In the genomic region with DNA sequence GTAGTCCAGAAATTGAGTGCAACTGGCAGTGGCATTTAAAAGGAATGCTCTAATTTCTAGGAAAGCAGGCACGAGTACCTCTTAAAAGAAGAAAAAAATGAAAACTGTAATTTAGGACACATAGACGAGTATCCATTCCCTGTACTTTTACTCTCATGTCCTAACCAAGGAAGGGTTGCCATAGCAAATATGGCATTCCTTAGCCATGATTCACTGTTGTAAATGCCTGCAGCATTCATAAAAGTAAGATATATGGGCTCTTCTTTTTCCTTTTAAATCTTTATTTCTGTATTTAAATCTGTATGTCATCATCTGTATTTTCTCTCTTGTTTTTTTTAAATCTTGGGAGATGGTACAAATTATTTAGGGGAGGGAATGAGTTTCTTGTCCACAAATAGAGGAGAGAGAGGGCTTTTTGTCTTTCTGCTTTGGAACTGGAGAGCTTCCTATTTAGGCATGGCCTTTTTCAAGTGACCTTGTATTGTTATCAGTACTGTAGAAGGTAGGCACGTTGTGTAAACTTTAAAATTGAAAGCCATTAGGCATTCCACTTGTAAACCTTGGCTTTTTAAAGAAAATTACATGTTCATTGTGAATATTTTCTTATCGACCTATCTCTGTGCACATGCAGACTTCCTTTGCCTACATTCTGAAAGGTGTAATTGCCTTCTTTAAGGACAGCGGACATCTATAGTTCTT, we compare ENCODE assay signal across 1 cellular context.
TF ChIP-seq lines count a peak whose summit lies in the region.

No MANE protein-coding gene starts in this region.

TF ChIP-seq in HepG2, 621 proteins besides CTCF, POLR2A, EP300 and RAD21 (continued from another document and continues in another):
- TF ChIP-seq, protein P1, sequence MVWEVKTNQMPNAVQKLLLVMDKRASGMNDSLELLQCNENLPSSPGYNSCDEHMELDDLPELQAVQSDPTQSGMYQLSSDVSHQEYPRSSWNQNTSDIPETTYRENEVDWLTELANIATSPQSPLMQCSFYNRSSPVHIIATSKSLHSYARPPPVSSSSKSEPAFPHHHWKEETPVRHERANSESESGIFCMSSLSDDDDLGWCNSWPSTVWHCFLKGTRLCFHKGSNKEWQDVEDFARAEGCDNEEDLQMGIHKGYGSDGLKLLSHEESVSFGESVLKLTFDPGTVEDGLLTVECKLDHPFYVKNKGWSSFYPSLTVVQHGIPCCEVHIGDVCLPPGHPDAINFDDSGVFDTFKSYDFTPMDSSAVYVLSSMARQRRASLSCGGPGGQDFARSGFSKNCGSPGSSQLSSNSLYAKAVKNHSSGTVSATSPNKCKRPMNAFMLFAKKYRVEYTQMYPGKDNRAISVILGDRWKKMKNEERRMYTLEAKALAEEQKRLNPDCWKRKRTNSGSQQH (CRISPR knock-in tag; IDR thresholded peaks at IDR 0.05; ENCODE audit: low read depth): no peak
- TF ChIP-seq ZNF224 (CRISPR knock-in tag; IDR thresholded peaks at IDR 0.05) (no peak), PPARG (CRISPR knock-in tag; conservative IDR thresholded peaks at IDR 0.05) (0 out of 2 replicates have a peak, but pooled peaks have one; percentile 23), SNRNP70 (IDR thresholded peaks at IDR 0.05; ENCODE audit: low read depth, low read length) (no peak), ZNF598 (CRISPR knock-in tag; IDR thresholded peaks at IDR 0.05; ENCODE audit: borderline replicate concordance) (no peak), ZMYM3 (CRISPR knock-in tag; IDR thresholded peaks at IDR 0.05) (no peak), ZNF614 (CRISPR knock-in tag; IDR thresholded peaks at IDR 0.05; ENCODE audit: borderline replicate concordance) (0 out of 2 replicates have a peak, but pooled peaks have one; percentile 36), ZNF552 (CRISPR knock-in tag; IDR thresholded peaks at IDR 0.05; ENCODE audit: borderline replicate concordance) (no peak), ZSCAN12 (CRISPR knock-in tag; IDR thresholded peaks at IDR 0.05) (no peak), TP53 (CRISPR knock-in tag; conservative IDR thresholded peaks at IDR 0.05) (0 out of 2 replicates have a peak, but pooled peaks have one; percentile 40), FOXM1 (CRISPR knock-in tag; IDR thresholded peaks at IDR 0.05) (no peak), CBX5 (CRISPR knock-in tag; IDR thresholded peaks at IDR 0.05; ENCODE audit: borderline replicate concordance) (no peak), SP5 (CRISPR knock-in tag; IDR thresholded peaks at IDR 0.05; ENCODE audit: borderline replicate concordance, low read depth) (0 out of 2 replicates have a peak, but pooled peaks have one; percentile 35), FIP1L1 (IDR thresholded peaks at IDR 0.05; ENCODE audit: borderline replicate concordance, insufficient read depth, low read depth, low read length) (no peak), TEAD2 (CRISPR knock-in tag; IDR thresholded peaks at IDR 0.05) (no peak), ZNF816 (CRISPR knock-in tag; IDR thresholded peaks at IDR 0.05; ENCODE audit: borderline replicate concordance) (peak; percentile 40; the same call in 1 of the 2 replicates), ZNF83 (CRISPR knock-in tag; IDR thresholded peaks at IDR 0.05; ENCODE audit: borderline replicate concordance) (no peak), CBFB (CRISPR knock-in tag; IDR thresholded peaks at IDR 0.05) (no peak), ZNF12 (CRISPR knock-in tag; IDR thresholded peaks at IDR 0.05) (peak; percentile 16; the same call in 1 of the 2 replicates), MEF2D (CRISPR knock-in tag; IDR thresholded peaks at IDR 0.05) (no peak), ZNF713 (CRISPR knock-in tag; IDR thresholded peaks at IDR 0.05) (no peak), HOXA3 (CRISPR knock-in tag; IDR thresholded peaks at IDR 0.05) (no peak), ZNF749 (CRISPR knock-in tag; IDR thresholded peaks at IDR 0.05; ENCODE audit: borderline replicate concordance) (no peak)
- TF ChIP-seq, protein P2, sequence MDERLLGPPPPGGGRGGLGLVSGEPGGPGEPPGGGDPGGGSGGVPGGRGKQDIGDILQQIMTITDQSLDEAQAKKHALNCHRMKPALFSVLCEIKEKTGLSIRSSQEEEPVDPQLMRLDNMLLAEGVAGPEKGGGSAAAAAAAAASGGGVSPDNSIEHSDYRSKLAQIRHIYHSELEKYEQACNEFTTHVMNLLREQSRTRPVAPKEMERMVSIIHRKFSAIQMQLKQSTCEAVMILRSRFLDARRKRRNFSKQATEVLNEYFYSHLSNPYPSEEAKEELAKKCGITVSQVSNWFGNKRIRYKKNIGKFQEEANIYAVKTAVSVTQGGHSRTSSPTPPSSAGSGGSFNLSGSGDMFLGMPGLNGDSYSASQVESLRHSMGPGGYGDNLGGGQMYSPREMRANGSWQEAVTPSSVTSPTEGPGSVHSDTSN (CRISPR knock-in tag; IDR thresholded peaks at IDR 0.05): no peak
- TF ChIP-seq, protein P3, sequence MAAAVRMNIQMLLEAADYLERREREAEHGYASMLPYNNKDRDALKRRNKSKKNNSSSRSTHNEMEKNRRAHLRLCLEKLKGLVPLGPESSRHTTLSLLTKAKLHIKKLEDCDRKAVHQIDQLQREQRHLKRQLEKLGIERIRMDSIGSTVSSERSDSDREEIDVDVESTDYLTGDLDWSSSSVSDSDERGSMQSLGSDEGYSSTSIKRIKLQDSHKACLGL (CRISPR knock-in tag; IDR thresholded peaks at IDR 0.05): no peak
- TF ChIP-seq, protein P4, sequence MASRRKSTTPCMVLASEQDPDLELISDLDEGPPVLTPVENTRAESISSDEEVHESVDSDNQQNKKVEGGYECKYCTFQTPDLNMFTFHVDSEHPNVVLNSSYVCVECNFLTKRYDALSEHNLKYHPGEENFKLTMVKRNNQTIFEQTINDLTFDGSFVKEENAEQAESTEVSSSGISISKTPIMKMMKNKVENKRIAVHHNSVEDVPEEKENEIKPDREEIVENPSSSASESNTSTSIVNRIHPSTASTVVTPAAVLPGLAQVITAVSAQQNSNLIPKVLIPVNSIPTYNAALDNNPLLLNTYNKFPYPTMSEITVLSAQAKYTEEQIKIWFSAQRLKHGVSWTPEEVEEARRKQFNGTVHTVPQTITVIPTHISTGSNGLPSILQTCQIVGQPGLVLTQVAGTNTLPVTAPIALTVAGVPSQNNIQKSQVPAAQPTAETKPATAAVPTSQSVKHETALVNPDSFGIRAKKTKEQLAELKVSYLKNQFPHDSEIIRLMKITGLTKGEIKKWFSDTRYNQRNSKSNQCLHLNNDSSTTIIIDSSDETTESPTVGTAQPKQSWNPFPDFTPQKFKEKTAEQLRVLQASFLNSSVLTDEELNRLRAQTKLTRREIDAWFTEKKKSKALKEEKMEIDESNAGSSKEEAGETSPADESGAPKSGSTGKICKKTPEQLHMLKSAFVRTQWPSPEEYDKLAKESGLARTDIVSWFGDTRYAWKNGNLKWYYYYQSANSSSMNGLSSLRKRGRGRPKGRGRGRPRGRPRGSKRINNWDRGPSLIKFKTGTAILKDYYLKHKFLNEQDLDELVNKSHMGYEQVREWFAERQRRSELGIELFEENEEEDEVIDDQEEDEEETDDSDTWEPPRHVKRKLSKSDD (CRISPR knock-in tag; IDR thresholded peaks at IDR 0.05; ENCODE audit: low read depth): no peak
- TF ChIP-seq, protein P5, sequence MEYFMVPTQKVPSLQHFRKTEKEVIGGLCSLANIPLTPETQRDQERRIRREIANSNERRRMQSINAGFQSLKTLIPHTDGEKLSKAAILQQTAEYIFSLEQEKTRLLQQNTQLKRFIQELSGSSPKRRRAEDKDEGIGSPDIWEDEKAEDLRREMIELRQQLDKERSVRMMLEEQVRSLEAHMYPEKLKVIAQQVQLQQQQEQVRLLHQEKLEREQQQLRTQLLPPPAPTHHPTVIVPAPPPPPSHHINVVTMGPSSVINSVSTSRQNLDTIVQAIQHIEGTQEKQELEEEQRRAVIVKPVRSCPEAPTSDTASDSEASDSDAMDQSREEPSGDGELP (IDR thresholded peaks at IDR 0.05; ENCODE audit: borderline replicate concordance, low read depth): no peak
- TF ChIP-seq, protein P6, sequence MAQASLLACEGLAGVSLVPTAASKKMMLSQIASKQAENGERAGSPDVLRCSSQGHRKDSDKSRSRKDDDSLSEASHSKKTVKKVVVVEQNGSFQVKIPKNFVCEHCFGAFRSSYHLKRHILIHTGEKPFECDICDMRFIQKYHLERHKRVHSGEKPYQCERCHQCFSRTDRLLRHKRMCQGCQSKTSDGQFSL (CRISPR knock-in tag; IDR thresholded peaks at IDR 0.05): no peak
- TF ChIP-seq, protein P7, sequence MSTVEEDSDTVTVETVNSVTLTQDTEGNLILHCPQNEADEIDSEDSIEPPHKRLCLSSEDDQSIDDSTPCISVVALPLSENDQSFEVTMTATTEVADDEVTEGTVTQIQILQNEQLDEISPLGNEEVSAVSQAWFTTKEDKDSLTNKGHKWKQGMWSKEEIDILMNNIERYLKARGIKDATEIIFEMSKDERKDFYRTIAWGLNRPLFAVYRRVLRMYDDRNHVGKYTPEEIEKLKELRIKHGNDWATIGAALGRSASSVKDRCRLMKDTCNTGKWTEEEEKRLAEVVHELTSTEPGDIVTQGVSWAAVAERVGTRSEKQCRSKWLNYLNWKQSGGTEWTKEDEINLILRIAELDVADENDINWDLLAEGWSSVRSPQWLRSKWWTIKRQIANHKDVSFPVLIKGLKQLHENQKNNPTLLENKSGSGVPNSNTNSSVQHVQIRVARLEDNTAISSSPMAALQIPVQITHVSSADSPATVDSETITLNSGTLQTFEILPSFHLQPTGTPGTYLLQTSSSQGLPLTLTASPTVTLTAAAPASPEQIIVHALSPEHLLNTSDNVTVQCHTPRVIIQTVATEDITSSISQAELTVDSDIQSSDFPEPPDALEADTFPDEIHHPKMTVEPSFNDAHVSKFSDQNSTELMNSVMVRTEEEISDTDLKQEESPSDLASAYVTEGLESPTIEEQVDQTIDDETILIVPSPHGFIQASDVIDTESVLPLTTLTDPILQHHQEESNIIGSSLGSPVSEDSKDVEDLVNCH (CRISPR knock-in tag; IDR thresholded peaks at IDR 0.05): no peak
- TF ChIP-seq, protein P8, sequence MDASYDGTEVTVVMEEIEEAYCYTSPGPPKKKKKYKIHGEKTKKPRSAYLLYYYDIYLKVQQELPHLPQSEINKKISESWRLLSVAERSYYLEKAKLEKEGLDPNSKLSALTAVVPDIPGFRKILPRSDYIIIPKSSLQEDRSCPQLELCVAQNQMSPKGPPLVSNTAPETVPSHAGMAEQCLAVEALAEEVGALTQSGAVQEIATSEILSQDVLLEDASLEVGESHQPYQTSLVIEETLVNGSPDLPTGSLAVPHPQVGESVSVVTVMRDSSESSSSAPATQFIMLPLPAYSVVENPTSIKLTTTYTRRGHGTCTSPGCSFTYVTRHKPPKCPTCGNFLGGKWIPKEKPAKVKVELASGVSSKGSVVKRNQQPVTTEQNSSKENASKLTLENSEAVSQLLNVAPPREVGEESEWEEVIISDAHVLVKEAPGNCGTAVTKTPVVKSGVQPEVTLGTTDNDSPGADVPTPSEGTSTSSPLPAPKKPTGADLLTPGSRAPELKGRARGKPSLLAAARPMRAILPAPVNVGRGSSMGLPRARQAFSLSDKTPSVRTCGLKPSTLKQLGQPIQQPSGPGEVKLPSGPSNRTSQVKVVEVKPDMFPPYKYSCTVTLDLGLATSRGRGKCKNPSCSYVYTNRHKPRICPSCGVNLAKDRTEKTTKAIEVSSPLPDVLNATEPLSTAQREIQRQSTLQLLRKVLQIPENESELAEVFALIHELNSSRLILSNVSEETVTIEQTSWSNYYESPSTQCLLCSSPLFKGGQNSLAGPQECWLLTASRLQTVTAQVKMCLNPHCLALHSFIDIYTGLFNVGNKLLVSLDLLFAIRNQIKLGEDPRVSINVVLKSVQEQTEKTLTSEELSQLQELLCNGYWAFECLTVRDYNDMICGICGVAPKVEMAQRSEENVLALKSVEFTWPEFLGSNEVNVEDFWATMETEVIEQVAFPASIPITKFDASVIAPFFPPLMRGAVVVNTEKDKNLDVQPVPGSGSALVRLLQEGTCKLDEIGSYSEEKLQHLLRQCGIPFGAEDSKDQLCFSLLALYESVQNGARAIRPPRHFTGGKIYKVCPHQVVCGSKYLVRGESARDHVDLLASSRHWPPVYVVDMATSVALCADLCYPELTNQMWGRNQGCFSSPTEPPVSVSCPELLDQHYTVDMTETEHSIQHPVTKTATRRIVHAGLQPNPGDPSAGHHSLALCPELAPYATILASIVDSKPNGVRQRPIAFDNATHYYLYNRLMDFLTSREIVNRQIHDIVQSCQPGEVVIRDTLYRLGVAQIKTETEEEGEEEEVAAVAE (CRISPR knock-in tag; IDR thresholded peaks at IDR 0.05; ENCODE audit: borderline replicate concordance): no peak; the same call in 1 of the 2 replicates
- TF ChIP-seq, protein P9, sequence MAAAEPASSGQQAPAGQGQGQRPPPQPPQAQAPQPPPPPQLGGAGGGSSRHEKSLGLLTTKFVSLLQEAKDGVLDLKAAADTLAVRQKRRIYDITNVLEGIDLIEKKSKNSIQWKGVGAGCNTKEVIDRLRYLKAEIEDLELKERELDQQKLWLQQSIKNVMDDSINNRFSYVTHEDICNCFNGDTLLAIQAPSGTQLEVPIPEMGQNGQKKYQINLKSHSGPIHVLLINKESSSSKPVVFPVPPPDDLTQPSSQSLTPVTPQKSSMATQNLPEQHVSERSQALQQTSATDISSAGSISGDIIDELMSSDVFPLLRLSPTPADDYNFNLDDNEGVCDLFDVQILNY (CRISPR knock-in tag; conservative IDR thresholded peaks at IDR 0.05): no peak
- TF ChIP-seq, protein P10, sequence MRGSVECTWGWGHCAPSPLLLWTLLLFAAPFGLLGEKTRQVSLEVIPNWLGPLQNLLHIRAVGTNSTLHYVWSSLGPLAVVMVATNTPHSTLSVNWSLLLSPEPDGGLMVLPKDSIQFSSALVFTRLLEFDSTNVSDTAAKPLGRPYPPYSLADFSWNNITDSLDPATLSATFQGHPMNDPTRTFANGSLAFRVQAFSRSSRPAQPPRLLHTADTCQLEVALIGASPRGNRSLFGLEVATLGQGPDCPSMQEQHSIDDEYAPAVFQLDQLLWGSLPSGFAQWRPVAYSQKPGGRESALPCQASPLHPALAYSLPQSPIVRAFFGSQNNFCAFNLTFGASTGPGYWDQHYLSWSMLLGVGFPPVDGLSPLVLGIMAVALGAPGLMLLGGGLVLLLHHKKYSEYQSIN (CRISPR knock-in tag; IDR thresholded peaks at IDR 0.05; ENCODE audit: borderline replicate concordance): no peak
- TF ChIP-seq, protein P11, sequence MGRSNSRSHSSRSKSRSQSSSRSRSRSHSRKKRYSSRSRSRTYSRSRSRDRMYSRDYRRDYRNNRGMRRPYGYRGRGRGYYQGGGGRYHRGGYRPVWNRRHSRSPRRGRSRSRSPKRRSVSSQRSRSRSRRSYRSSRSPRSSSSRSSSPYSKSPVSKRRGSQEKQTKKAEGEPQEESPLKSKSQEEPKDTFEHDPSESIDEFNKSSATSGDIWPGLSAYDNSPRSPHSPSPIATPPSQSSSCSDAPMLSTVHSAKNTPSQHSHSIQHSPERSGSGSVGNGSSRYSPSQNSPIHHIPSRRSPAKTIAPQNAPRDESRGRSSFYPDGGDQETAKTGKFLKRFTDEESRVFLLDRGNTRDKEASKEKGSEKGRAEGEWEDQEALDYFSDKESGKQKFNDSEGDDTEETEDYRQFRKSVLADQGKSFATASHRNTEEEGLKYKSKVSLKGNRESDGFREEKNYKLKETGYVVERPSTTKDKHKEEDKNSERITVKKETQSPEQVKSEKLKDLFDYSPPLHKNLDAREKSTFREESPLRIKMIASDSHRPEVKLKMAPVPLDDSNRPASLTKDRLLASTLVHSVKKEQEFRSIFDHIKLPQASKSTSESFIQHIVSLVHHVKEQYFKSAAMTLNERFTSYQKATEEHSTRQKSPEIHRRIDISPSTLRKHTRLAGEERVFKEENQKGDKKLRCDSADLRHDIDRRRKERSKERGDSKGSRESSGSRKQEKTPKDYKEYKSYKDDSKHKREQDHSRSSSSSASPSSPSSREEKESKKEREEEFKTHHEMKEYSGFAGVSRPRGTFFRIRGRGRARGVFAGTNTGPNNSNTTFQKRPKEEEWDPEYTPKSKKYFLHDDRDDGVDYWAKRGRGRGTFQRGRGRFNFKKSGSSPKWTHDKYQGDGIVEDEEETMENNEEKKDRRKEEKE (IDR thresholded peaks at IDR 0.05): no peak
